9 cellular contexts compared by ENCODE assay signal in the genomic region with DNA sequence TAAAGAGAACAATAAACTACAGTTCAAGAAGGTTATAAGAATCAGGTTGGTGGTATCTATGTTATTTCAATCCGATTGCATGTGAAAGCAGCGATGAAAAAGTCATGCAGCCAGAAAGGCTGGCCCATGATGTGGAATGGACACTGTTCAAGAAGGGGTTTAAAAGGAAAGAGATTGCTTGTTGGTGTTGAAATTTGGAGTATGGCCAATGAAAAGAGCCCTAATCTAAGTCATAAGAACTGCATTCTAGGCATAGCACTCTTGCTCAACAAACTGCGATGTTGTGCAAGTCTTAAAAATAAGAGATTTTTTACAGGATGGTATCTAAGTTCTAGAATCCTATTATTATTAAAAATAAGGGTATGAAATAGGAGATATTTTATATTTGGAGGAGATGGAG.
DNase-seq lines count a peak whose midpoint lies in the region; ATAC-seq and TF ChIP-seq lines count a peak whose summit lies in the region.
"Had no signal": no experiment of that assay in that cellular context is flagged by ENCODE, and none has a peak within 500 bp of the region (broad histone marks: within the 10 kb centered on the region; RNA-seq: fewer than 3 reads in every experiment).

No MANE protein-coding gene starts in this region.

- peaks cover 42% of the 10 kb centered on the region for H3K4me1 Mint-ChIP-seq in chondrocyte (ENCODE audit: low read depth)
- H3K4me1 Mint-ChIP-seq in CD8-positive, alpha-beta memory T cell: no peaks in the 10 kb centered on the region

- no peak for TF ChIP-seq POLR2A in GM18505 (IDR thresholded peaks at IDR 0.05; ENCODE audit: borderline replicate concordance, extremely low read depth, insufficient read depth, insufficient read length)

- no peaks in the 10 kb centered on the region for H3K36me3 Mint-ChIP-seq in chondrocyte (ENCODE audit: low read depth)
- no peaks in the 10 kb centered on the region for H3K36me3 Mint-ChIP-seq in CD8-positive, alpha-beta memory T cell

- WGBS in lung, 2 donors: 54 to 70% methylated on average over 3 of the region's 3 CpGs

- H3K9me3 Mint-ChIP-seq in chondrocyte (ENCODE audit: low read depth): peaks cover 4% of the 10 kb centered on the region
- H3K9me3 Mint-ChIP-seq in CD8-positive, alpha-beta memory T cell: no peaks in the 10 kb centered on the region

- H3K27me3 ChIP-seq in lung (ENCODE audit: control insufficient read depth, insufficient read depth): no peaks in the 10 kb centered on the region
- H3K27me3 ChIP-seq in CD8-positive, alpha-beta memory T cell (ENCODE audit: insufficient read depth, low read length, poor library complexity, severe bottlenecking): no peaks in the 10 kb centered on the region

- peak overlapping the region; percentile 94 for H3K27ac Mint-ChIP-seq in chondrocyte (ENCODE audit: unreplicated experiment)
- H3K27ac Mint-ChIP-seq in CD8-positive, alpha-beta memory T cell: no peak overlapping the region

- intact Hi-C loops in posterior vena cava (cut with DNase I): no loop called here

- no peak overlapping the region for H3K4me3 ChIP-seq in lung
- H3K4me3 ChIP-seq in CD8-positive, alpha-beta memory T cell (ENCODE audit: low read length): no peak overlapping the region

- POLR2A ChIA-PET in CD8-positive, alpha-beta memory T cell (lab: Charles Lee): no interaction called here

- no peaks in the 10 kb centered on the region for H3K36me3 ChIP-seq in lung (ENCODE audit: control insufficient read depth in 2 of 2, insufficient read depth in 2 of 2, low read length in 2 of 2)
- no peaks in the 10 kb centered on the region for H3K36me3 ChIP-seq in CD8-positive, alpha-beta memory T cell (ENCODE audit: insufficient read depth, low read length)

- peak overlapping the region in 1 of 2 donors; percentile 87 for H3K27ac ChIP-seq in lung (ENCODE audit: low read depth in 1 of 2, low read length in 1 of 2)
- H3K27ac ChIP-seq in CD8-positive, alpha-beta memory T cell (ENCODE audit: low read depth, low read length): no peak overlapping the region

- H3K4me1 ChIP-seq in lung (ENCODE audit: control insufficient read depth in 2 of 2, insufficient read depth in 2 of 2, low read length in 2 of 2): peaks cover 0 to 5% of the 10 kb centered on the region in 2 donors
- H3K4me1 ChIP-seq in CD8-positive, alpha-beta memory T cell (ENCODE audit: insufficient read depth, low read length): no peaks in the 10 kb centered on the region

- TF ChIP-seq CTCF in chondrocyte (IDR thresholded peaks at IDR 0.05) (no peak), lung (IDR thresholded peaks at IDR 0.05; ENCODE audit: control extremely low read depth, extremely low read depth) (no peak)

- ATAC-seq in lung (ENCODE audit: insufficient read depth, low FRiP score): peak; percentile 77
- ATAC-seq in HG02642 (IDR thresholded peaks at IDR 0.05; ENCODE audit: poor library complexity, unreplicated experiment): no peak
- ATAC-seq in GM18505 (IDR thresholded peaks at IDR 0.05; ENCODE audit: unreplicated experiment): no peak

- CTCF ChIA-PET in CD8-positive, alpha-beta memory T cell (lab: Charles Lee): no interaction called here

- H3K4me3 Mint-ChIP-seq in chondrocyte (ENCODE audit: unreplicated experiment): no peak overlapping the region
- no peak overlapping the region for H3K4me3 Mint-ChIP-seq in CD8-positive, alpha-beta memory T cell

- no peaks in the 10 kb centered on the region for H3K9me3 ChIP-seq in lung (ENCODE audit: control insufficient read depth in 2 of 2, insufficient read depth in 1 of 2, low read length in 1 of 2)
- no peaks in the 10 kb centered on the region for H3K9me3 ChIP-seq in CD8-positive, alpha-beta memory T cell (ENCODE audit: low read length)

- no peaks in the 10 kb centered on the region for H3K27me3 Mint-ChIP-seq in chondrocyte (ENCODE audit: low read depth)
- H3K27me3 Mint-ChIP-seq in CD8-positive, alpha-beta memory T cell: no peaks in the 10 kb centered on the region

- peak; percentile 51 for DNase-seq in A172 (ENCODE audit: low spot score)
- DNase-seq in MV-4-11 (lab: John Stamatoyannopoulos, UW): peak; percentile 73
- no peak for DNase-seq in chondrocyte (ENCODE audit: low spot score)
- DNase-seq in lung (ENCODE audit: low spot score): peak; percentile 39
- no peak for DNase-seq in CD8-positive, alpha-beta memory T cell
- no peak for DNase-seq in posterior vena cava (ENCODE audit: low spot score)
- DNase-seq: anterior cingulate cortex had no signal

Comparison
In these comparisons a context has a peak if more than half of its experiments do, and no peak if none do; other contexts are left out.
1. DNase-seq: peak in A172 (single experiment), MV-4-11 (single experiment) and lung (single experiment); none in chondrocyte (single experiment), CD8-positive, alpha-beta memory T cell (0 of 5) and posterior vena cava (single experiment).